In the genomic region with DNA sequence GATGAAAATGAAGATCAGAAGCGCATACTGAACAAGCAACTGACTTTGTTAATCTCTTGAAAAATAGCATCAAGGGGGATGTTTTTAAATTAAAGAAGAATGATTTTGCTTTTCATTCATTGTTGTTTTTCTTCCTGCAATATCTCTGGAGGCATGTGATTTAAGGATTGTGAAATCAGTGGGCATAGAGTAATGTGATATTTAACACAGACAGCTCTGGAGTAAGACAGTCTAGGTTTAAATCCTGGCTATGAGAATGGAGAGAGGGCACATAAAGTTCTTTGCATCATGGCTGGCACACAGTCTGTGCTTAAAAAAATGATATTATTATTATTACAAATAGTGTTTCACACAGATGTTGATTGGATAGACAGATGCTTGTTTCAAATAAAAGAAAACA, we compare ENCODE assay signal across 26 cellular contexts.
DNase-seq lines count a peak whose midpoint lies in the region; ATAC-seq and TF ChIP-seq lines count a peak whose summit lies in the region.
"Had no signal": no experiment of that assay in that cellular context is flagged by ENCODE, and none has a peak within 500 bp of the region (broad histone marks: within the 10 kb centered on the region; RNA-seq: fewer than 3 reads in every experiment).

No MANE protein-coding gene starts in this region.

- 65 to 86% (median 68%) methylated on average over 1 of the region's 1 CpG for WGBS in psoas muscle, 3 donors

- H3K4me3 ChIP-seq in fibroblast of the aortic adventitia (ENCODE audit: low read depth, low read length) (no peak overlapping the region), psoas muscle (no peak overlapping the region)
- H3K4me3 ChIP-seq: ovary, testis had no signal

- H3K27ac ChIP-seq in psoas muscle, result no peak overlapping the region
- H3K27ac ChIP-seq: brain microvascular endothelial cell, foreskin keratinocyte, ovary, RWPE1, testis had no signal

- intact Hi-C loops in psoas muscle (cut with DNase I), result no loop called here

- ATAC-seq in psoas muscle (peak; percentile 70 to 92 (median 81)), SK-N-SH treated with all-trans-retinoic acid at 6 μM for 48 hours (no peak)
- ATAC-seq: foreskin keratinocyte; stimulated activated effector memory CD8-positive, alpha-beta T cell treated with anti-CD3 and anti-CD28 coated beads, Interleukin-12 subunit alpha, Interleukin-12 subunit beta, amount 100 ng/mL, for 72 hours had no signal

- H3K9me3 ChIP-seq in psoas muscle, result no peaks in the 10 kb centered on the region
- H3K9me3 ChIP-seq: ovary, testis had no signal

- H3K36me3 ChIP-seq in psoas muscle (ENCODE audit: insufficient read depth in 1 of 2, low read depth in 1 of 2), result no peaks in the 10 kb centered on the region
- H3K36me3 ChIP-seq: brain microvascular endothelial cell, ovary had no signal

- H3K4me1 ChIP-seq in psoas muscle, result peaks cover 7% of the 10 kb centered on the region
- H3K4me1 ChIP-seq: foreskin keratinocyte, testis had no signal

- DNase-seq in AG20443 (ENCODE audit: low spot score) (peak; percentile 24), amniotic epithelial cell (ENCODE audit: low read depth) (peak; percentile 49), fibroblast of the aortic adventitia (ENCODE audit: low read depth) (peak; percentile 3), psoas muscle (no peak), NCI-H2227 (lab: John Stamatoyannopoulos, UW; ENCODE audit: unreplicated experiment) (no peak), activated gamma-delta T cell treated with Interleukin-2 at 50 U/mL for 16 hours (no peak)
- DNase-seq in activated CD8-positive, alpha-beta memory T cell treated with anti-CD3 and anti-CD28 coated beads, Interleukin-2, amount 50 U/mL, for 48 hours, result no peak
- DNase-seq: activated CD4-positive, alpha-beta T cell treated with anti-CD3 and anti-CD28 coated beads, Interleukin-2, amount 50 U/mL, for 1 hour; brain microvascular endothelial cell; CD4-positive, alpha-beta T cell; cortex of kidney; DMS153; foreskin keratinocyte; H7; hypothalamus; IMR-90; islet precursor cell; NCI-H1417; NCI-H2171 treated with DMSO at 0.1 percent for 48 hours; NCI-H526 treated with DMSO at 0.1 percent for 48 hours; ovary; stimulated activated CD4-positive, alpha-beta T cell treated with anti-CD3 and anti-CD28 coated beads, Interleukin-2, amount 100 ng/mL, for 24 hours; testis had no signal

- H3K27me3 ChIP-seq in psoas muscle (ENCODE audit: insufficient read depth in 3 of 3, low read length in 2 of 3), result no peaks in the 10 kb centered on the region
- H3K27me3 ChIP-seq: brain microvascular endothelial cell, foreskin keratinocyte, ovary, testis had no signal

- no peak for TF ChIP-seq CTCF in fibroblast of the aortic adventitia (IDR thresholded peaks at IDR 0.05; ENCODE audit: insufficient read depth, low read length)
- TF ChIP-seq CTCF in psoas muscle (IDR thresholded peaks at IDR 0.05), result no peak

TF ChIP-seq in SK-N-SH treated with all-trans-retinoic acid at 6 μM for 48 hours, 23 proteins besides CTCF, POLR2A, EP300 and RAD21:
- TF ChIP-seq GLIS3 (CRISPR knock-in tag; IDR thresholded peaks at IDR 0.05) (no peak), ZNF70 (CRISPR knock-in tag; IDR thresholded peaks at IDR 0.05) (no peak), ESRRG (CRISPR knock-in tag; IDR thresholded peaks at IDR 0.05) (no peak), ARNTL (CRISPR knock-in tag; IDR thresholded peaks at IDR 0.05; ENCODE audit: borderline replicate concordance, low read depth) (no peak), ZFP30 (CRISPR knock-in tag; IDR thresholded peaks at IDR 0.05) (no peak), BACH2 (CRISPR knock-in tag; IDR thresholded peaks at IDR 0.05; ENCODE audit: borderline replicate concordance) (no peak), RARB (CRISPR knock-in tag; IDR thresholded peaks at IDR 0.05) (no peak), PPARA (CRISPR knock-in tag; IDR thresholded peaks at IDR 0.05; ENCODE audit: borderline replicate concordance) (no peak)

Comparison
In these comparisons a context has a peak if more than half of its experiments do, and no peak if none do; other contexts are left out.
1. DNase-seq: peak in AG20443 (single experiment), amniotic epithelial cell (single experiment) and fibroblast of the aortic adventitia (single experiment); none in psoas muscle (0 of 2), activated CD8-positive, alpha-beta memory T cell treated with anti-CD3 and anti-CD28 coated beads, Interleukin-2, amount 50 U/mL, for 48 hours (single experiment), NCI-H2227 (single experiment) and activated gamma-delta T cell treated with Interleukin-2 at 50 U/mL for 16 hours (single experiment).